24 cellular contexts compared by ENCODE assay signal in genomic region chr3:49614936-49615335, GRCh38.
"Had no signal": no experiment of that assay in that cellular context is flagged by ENCODE, and none has a peak within 500 bp of the region (broad histone marks: within the 10 kb centered on the region; RNA-seq: fewer than 3 reads in every experiment).

No MANE protein-coding gene starts in this region.

- H3K36me3 ChIP-seq: brain microvascular endothelial cell, SJCRH30 had no signal

- H3K9ac ChIP-seq: KMS-11, SK-N-SH had no signal

- ATAC-seq: Panc1 had no signal

- H3K4me3 ChIP-seq: SJCRH30 had no signal

- H3K27ac ChIP-seq: brain microvascular endothelial cell, KMS-11, RWPE1, SJCRH30, VCaP had no signal

- DNase-seq: activated CD4-positive, alpha-beta memory T cell treated with anti-CD3 and anti-CD28 coated beads for 36 hours; activated CD4-positive, alpha-beta T cell treated with anti-CD3 and anti-CD28 coated beads, Interleukin-2, amount 10 ng/mL, durations not matched to agents 7 days and 5 days; activated CD4-positive, CD25-positive, alpha-beta regulatory T cell; activated gamma-delta T cell; activated naive CD4-positive, alpha-beta T cell treated with anti-CD3 and anti-CD28 coated beads for 36 hours; activated T-cell treated with anti-CD3 and anti-CD28 coated beads, Interleukin-2, amount 50 U/mL, for 24 hours; brain microvascular endothelial cell; NCI-H1092; NCI-H1417; NCI-H1930; NCI-H2171; NCI-H2227 treated with DMSO at 0.1 percent for 48 hours; NCI-H446 treated with DMSO at 0.1 percent for 48 hours; NCI-H526; NCI-H82; OCI-M1; Right ventricle myocardium superior; SJCRH30; SK-N-SH; T-helper 1 cell had no signal

- H3K4me1 ChIP-seq: SJCRH30 had no signal

- H3K27me3 ChIP-seq: brain microvascular endothelial cell, SJCRH30 had no signal

- H3K9me3 ChIP-seq: SJCRH30, SK-N-SH had no signal

- H3K4me2 ChIP-seq: KMS-11, SK-N-SH had no signal
